ENCODE assay signal across 1 cellular context in genomic region chr9:125632321-125633115, GRCh38.
A peak's percentile ranks its signal among the peaks of the same experiment; 100 is the strongest.
TF ChIP-seq lines count a peak whose summit lies in the region.

No MANE protein-coding gene starts in this region.

TF ChIP-seq in K562, 482 proteins besides CTCF, POLR2A, EP300 and RAD21 (continued from another document and continues in another):
- no peak for TF ChIP-seq ZMIZ1 (IDR thresholded peaks at IDR 0.05; ENCODE audit: low read depth in 2 of 2, low read length in 2 of 2)
- peak; percentile 30; the same call in 1 of the 2 replicates for TF ChIP-seq SMARCE1 (IDR thresholded peaks at IDR 0.05)
- no peak for TF ChIP-seq ETV6 (IDR thresholded peaks at IDR 0.05; ENCODE audit: borderline replicate concordance in 1 of 2, low read depth in 2 of 2, low read length in 1 of 2)
- TF ChIP-seq ETV6 (CRISPR knock-in tag; IDR thresholded peaks at IDR 0.05; ENCODE audit: borderline replicate concordance) = no peak
- peak; percentile 73 for TF ChIP-seq TAL1 (IDR thresholded peaks at IDR 0.05)
- peak; percentile 78 for TF ChIP-seq CBFA2T2 (conservative IDR thresholded peaks at IDR 0.05)
- TF ChIP-seq ELF4 (CRISPR knock-in tag; IDR thresholded peaks at IDR 0.05) = no peak
- TF ChIP-seq ILK (tag; IDR thresholded peaks at IDR 0.05; ENCODE audit: borderline replicate concordance, low read depth) = no peak
- no peak for TF ChIP-seq SNRNP70 (optimal IDR thresholded peaks at IDR 0.05; ENCODE audit: low read depth, low read length)
- no peak for TF ChIP-seq BRF1 (IDR thresholded peaks at IDR 0.05; ENCODE audit: borderline replicate concordance, extremely low read depth, insufficient read length)
- TF ChIP-seq ATF3 (IDR thresholded peaks at IDR 0.05) = no peak
- TF ChIP-seq ATF3 (CRISPR knock-in tag; conservative IDR thresholded peaks at IDR 0.05) = no peak
- TF ChIP-seq ZNF551 (CRISPR knock-in tag; IDR thresholded peaks at IDR 0.05) = no peak
- no peak for TF ChIP-seq KDM5B (IDR thresholded peaks at IDR 0.05; ENCODE audit: insufficient replicate concordance, low read depth, low read length)
- no peak for TF ChIP-seq GTF2A2 (tag; IDR thresholded peaks at IDR 0.05)
- TF ChIP-seq NR0B1 (IDR thresholded peaks at IDR 0.05; ENCODE audit: partially characterized antibody) = no peak
- no peak for TF ChIP-seq GTF2B (IDR thresholded peaks at IDR 0.05; ENCODE audit: extremely low read depth, insufficient read length)
- TF ChIP-seq RAD51 (IDR thresholded peaks at IDR 0.05; ENCODE audit: borderline replicate concordance, low read depth) = no peak
- TF ChIP-seq GABPA (tag; conservative IDR thresholded peaks at IDR 0.05; ENCODE audit: low read depth) = no peak
- TF ChIP-seq GABPB2 (CRISPR knock-in tag; conservative IDR thresholded peaks at IDR 0.05) = no peak
- no peak for TF ChIP-seq ZNF239 (CRISPR knock-in tag; IDR thresholded peaks at IDR 0.05)
- TF ChIP-seq DMBX1 (CRISPR knock-in tag; IDR thresholded peaks at IDR 0.05; ENCODE audit: borderline replicate concordance) = no peak
- TF ChIP-seq POLR2AphosphoS2 (IDR thresholded peaks at IDR 0.05; ENCODE audit: low read length) = no peak
- no peak for TF ChIP-seq ZNF23 (CRISPR knock-in tag; IDR thresholded peaks at IDR 0.05)
- no peak for TF ChIP-seq ZNF121 (CRISPR knock-in tag; conservative IDR thresholded peaks at IDR 0.05)
- no peak for TF ChIP-seq SFPQ (IDR thresholded peaks at IDR 0.05; ENCODE audit: low read depth, low read length)
- no peak for TF ChIP-seq HINFP (tag; conservative IDR thresholded peaks at IDR 0.05; ENCODE audit: low read depth)
- TF ChIP-seq ZNF263 (CRISPR knock-in tag; IDR thresholded peaks at IDR 0.05; ENCODE audit: borderline replicate concordance) = no peak
- no peak for TF ChIP-seq RBM34 (IDR thresholded peaks at IDR 0.05; ENCODE audit: borderline replicate concordance, insufficient read depth, low read length)
- TF ChIP-seq OTX1 (CRISPR knock-in tag; IDR thresholded peaks at IDR 0.05) = no peak
- TF ChIP-seq RUNX1 (IDR thresholded peaks at IDR 0.05; ENCODE audit: low read depth) = no peak
- TF ChIP-seq HDAC1 (IDR thresholded peaks at IDR 0.05) = peak in 1 of 2 experiments; percentile 23; a peak in 1 of 4 replicates
- no peak for TF ChIP-seq MCM5 (IDR thresholded peaks at IDR 0.05; ENCODE audit: low read depth)
- no peak for TF ChIP-seq BRF2 (IDR thresholded peaks at IDR 0.05; ENCODE audit: borderline replicate concordance, insufficient read depth, insufficient read length)
- TF ChIP-seq THRAP3 (IDR thresholded peaks at IDR 0.05; ENCODE audit: borderline replicate concordance) = no peak
- TF ChIP-seq SIN3B (IDR thresholded peaks at IDR 0.05; ENCODE audit: low read depth) = no peak
- TF ChIP-seq CXXC5 (CRISPR knock-in tag; IDR thresholded peaks at IDR 0.05) = 0 out of 2 replicates have a peak, but pooled peaks have one; percentile 30
- TF ChIP-seq MEIS2 (IDR thresholded peaks at IDR 0.05; ENCODE audit: partially characterized antibody) = peak; percentile 94
- TF ChIP-seq SREBF2 (CRISPR knock-in tag; IDR thresholded peaks at IDR 0.05) = no peak
- no peak for TF ChIP-seq MECOM (CRISPR knock-in tag; IDR thresholded peaks at IDR 0.05)
- TF ChIP-seq AFF1 (IDR thresholded peaks at IDR 0.05; ENCODE audit: low read depth in 1 of 2, partially characterized antibody in 2 of 2) = no peak
- no peak for TF ChIP-seq ZNF354B (CRISPR knock-in tag; IDR thresholded peaks at IDR 0.05)
- TF ChIP-seq ZNF75A (CRISPR knock-in tag; IDR thresholded peaks at IDR 0.05) = no peak
- no peak for TF ChIP-seq ZBTB33 (CRISPR knock-in tag; IDR thresholded peaks at IDR 0.05)
- no peak for TF ChIP-seq CBX1 (IDR thresholded peaks at IDR 0.05; ENCODE audit: low read depth)
- TF ChIP-seq RBM22 (IDR thresholded peaks at IDR 0.05; ENCODE audit: low read depth, low read length, poor library complexity, severe bottlenecking) = no peak
- no peak for TF ChIP-seq SRSF1 (IDR thresholded peaks at IDR 0.05; ENCODE audit: low read depth, low read length)
- TF ChIP-seq PHTF2 (CRISPR knock-in tag; IDR thresholded peaks at IDR 0.05) = no peak
- TF ChIP-seq PKNOX1 (IDR thresholded peaks at IDR 0.05) = peak; percentile 79
- TF ChIP-seq ESRRA (IDR thresholded peaks at IDR 0.05; ENCODE audit: borderline replicate concordance, low read depth) = no peak
- TF ChIP-seq ZNF24 (IDR thresholded peaks at IDR 0.05) = no peak
- no peak for TF ChIP-seq CREM (IDR thresholded peaks at IDR 0.05; ENCODE audit: low read depth)
- no peak for TF ChIP-seq RNF2 (IDR thresholded peaks at IDR 0.05)
